Comparison of ENCODE assay signal across 8 cellular contexts in genomic region chr6:128259735-128260685, GRCh38.
DNase-seq lines count a peak whose midpoint lies in the region; ATAC-seq and FAIRE-seq lines count a peak whose summit lies in the region.

No MANE protein-coding gene starts in this region.

- H3K27ac Mint-ChIP-seq in activated naive CD8-positive, alpha-beta T cell treated with anti-CD3 and anti-CD28 coated beads, Interleukin-2, amount 50 U/mL, for 24 hours, result peak overlapping the region; percentile 28

- DNase-seq in activated naive CD8-positive, alpha-beta T cell treated with anti-CD3 and anti-CD28 coated beads, Interleukin-2, amount 50 U/mL, for 24 hours, result no peak
- DNase-seq in GM19240 (ENCODE audit: insufficient read length, low spot score), result no peak
- DNase-seq in NK-92 treated with Interleukin-12 subunit alpha and Interleukin-12 subunit beta, amount 100 ng/mL, for 24 hours (lab: John Stamatoyannopoulos, UW), result no peak
- no peak for DNase-seq in stimulated activated CD4-positive, alpha-beta T cell treated with anti-CD3 and anti-CD28 coated beads, Interleukin-15, amount 100 ng/mL, for 24 hours
- no peak for DNase-seq in left cardiac atrium

- ATAC-seq in GM19372 (IDR thresholded peaks at IDR 0.05; ENCODE audit: low read depth, unreplicated experiment), result peak; percentile 47
- peak; percentile 41 for ATAC-seq in HG03095 (IDR thresholded peaks at IDR 0.05; ENCODE audit: unreplicated experiment)
- peak; percentile 55 for ATAC-seq in activated naive CD8-positive, alpha-beta T cell treated with anti-CD3 and anti-CD28 coated beads, Interleukin-2, amount 50 U/mL, for 24 hours
- no peak for ATAC-seq in left cardiac atrium

- H3K4me3 Mint-ChIP-seq in activated naive CD8-positive, alpha-beta T cell treated with anti-CD3 and anti-CD28 coated beads, Interleukin-2, amount 50 U/mL, for 24 hours, result peak overlapping the region; percentile 71

- H3K36me3 Mint-ChIP-seq in activated naive CD8-positive, alpha-beta T cell treated with anti-CD3 and anti-CD28 coated beads, Interleukin-2, amount 50 U/mL, for 24 hours (ENCODE audit: low read depth), result peaks cover 5% of the 10 kb centered on the region

- no peaks in the 10 kb centered on the region for H3K27me3 Mint-ChIP-seq in activated naive CD8-positive, alpha-beta T cell treated with anti-CD3 and anti-CD28 coated beads, Interleukin-2, amount 50 U/mL, for 24 hours

- H3K4me1 Mint-ChIP-seq in activated naive CD8-positive, alpha-beta T cell treated with anti-CD3 and anti-CD28 coated beads, Interleukin-2, amount 50 U/mL, for 24 hours, result peaks cover 27% of the 10 kb centered on the region

- FAIRE-seq in A204.1 (lab: Jason Lieb, UNC), result peak; percentile 85

- peaks cover 8% of the 10 kb centered on the region for H3K9me3 Mint-ChIP-seq in activated naive CD8-positive, alpha-beta T cell treated with anti-CD3 and anti-CD28 coated beads, Interleukin-2, amount 50 U/mL, for 24 hours

- intact Hi-C loops in left cardiac atrium (cut with DNase I), result no loop called here

Comparison
In these comparisons a context has a peak if more than half of its experiments do, and no peak if none do; other contexts are left out.
1. ATAC-seq: peak in GM19372 (single experiment), HG03095 (single experiment) and activated naive CD8-positive, alpha-beta T cell treated with anti-CD3 and anti-CD28 coated beads, Interleukin-2, amount 50 U/mL, for 24 hours (single experiment); none in left cardiac atrium (0 of 2).